ENCODE assay signal across 1 cellular context in the genomic region with DNA sequence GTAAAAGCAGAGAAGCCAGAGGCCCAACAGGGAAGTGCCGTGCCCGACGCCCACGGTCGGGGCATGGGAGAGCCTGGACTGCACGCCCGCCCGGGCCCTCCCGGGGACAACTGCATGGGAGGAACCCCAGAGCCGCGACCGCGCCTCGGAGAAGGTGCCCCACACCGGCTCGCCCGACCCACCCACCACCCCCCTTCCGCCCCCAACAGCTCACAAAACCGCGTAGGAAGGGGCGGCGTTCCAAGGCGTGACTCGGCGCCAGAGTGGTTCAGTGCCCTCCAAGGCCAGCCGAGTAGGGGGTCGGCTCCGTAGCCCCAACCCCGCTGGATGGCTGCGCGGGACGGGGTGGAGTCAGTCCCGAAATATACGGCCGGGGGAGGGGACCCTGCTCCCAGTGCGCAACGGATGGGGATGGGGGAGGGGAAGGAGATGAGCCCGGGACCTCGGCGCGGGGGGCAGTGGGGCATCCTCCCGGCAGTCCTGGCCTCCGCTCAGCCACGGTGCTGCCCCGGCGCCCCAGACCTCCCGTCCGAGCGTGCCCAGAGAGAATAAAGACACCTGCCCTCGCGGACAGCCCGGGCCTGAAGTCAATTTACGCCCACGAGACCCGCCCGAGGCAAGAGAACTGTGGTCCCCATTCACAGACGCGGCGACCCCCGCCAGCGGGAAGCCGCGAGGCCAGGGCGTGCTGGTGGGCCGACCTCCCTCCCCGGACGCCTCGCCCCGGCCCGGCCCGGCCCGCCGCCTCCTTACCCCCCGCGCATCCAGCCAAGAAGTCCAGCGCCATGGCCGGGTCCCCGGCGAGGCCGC.
TF ChIP-seq lines count a peak whose summit lies in the region.

No MANE protein-coding gene starts in this region.

TF ChIP-seq in HEK293, 187 proteins besides CTCF, POLR2A, EP300 and RAD21 (continued from another document):
- 0 out of 2 replicates have a peak, but pooled peaks have one; percentile 47 for TF ChIP-seq KLF17 (tag by site-specific recombination; IDR thresholded peaks at IDR 0.05)
- peak; percentile 41 for TF ChIP-seq ZNF335 (tag by site-specific recombination; conservative IDR thresholded peaks at IDR 0.05)
- TF ChIP-seq GLIS2 (tag by site-specific recombination; IDR thresholded peaks at IDR 0.05), result peak; percentile 86
- TF ChIP-seq ZNF707 (tag by site-specific recombination; IDR thresholded peaks at IDR 0.05), result no peak
- TF ChIP-seq, protein P1, sequence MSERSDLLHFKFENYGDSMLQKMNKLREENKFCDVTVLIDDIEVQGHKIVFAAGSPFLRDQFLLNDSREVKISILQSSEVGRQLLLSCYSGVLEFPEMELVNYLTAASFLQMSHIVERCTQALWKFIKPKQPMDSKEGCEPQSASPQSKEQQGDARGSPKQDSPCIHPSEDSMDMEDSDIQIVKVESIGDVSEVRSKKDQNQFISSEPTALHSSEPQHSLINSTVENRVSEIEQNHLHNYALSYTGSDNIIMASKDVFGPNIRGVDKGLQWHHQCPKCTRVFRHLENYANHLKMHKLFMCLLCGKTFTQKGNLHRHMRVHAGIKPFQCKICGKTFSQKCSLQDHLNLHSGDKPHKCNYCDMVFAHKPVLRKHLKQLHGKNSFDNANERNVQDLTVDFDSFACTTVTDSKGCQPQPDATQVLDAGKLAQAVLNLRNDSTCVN (tag by site-specific recombination; optimal IDR thresholded peaks at IDR 0.05), result peak; percentile 57
- TF ChIP-seq SP7 (tag by site-specific recombination; IDR thresholded peaks at IDR 0.05), result 0 out of 2 replicates have a peak, but pooled peaks have one; percentile 12
- peak; percentile 84 for TF ChIP-seq ZNF76 (tag by site-specific recombination; IDR thresholded peaks at IDR 0.05; ENCODE audit: borderline replicate concordance, low read depth)
- peak; percentile 48; the same call in 1 of the 2 replicates for TF ChIP-seq MZF1 (tag by site-specific recombination; IDR thresholded peaks at IDR 0.05; ENCODE audit: borderline replicate concordance)
- peak; percentile 91 for TF ChIP-seq ZFHX2 (tag by site-specific recombination; conservative IDR thresholded peaks at IDR 0.05)
- no peak for TF ChIP-seq ZNF341 (tag by site-specific recombination; IDR thresholded peaks at IDR 0.05; ENCODE audit: low read depth)
- peak; percentile 28 for TF ChIP-seq KLF8 (tag by site-specific recombination; IDR thresholded peaks at IDR 0.05)
TF ChIP-seq in HEK293: peak in this region for 20.
